ENCODE assay signal across 28 cellular contexts in genomic region chr12:51801027-51801426, GRCh38. TPM values are rescaled to one million over a fixed set of nuclear protein-coding genes. Genes with fewer than 3 reads are reported as not detected.
"Had no signal": no experiment of that assay in that cellular context is flagged by ENCODE, and none has a peak within 500 bp of the region (broad histone marks: within the 10 kb centered on the region; RNA-seq: fewer than 3 reads in every experiment).

No MANE protein-coding gene starts in this region.

- H3K27ac ChIP-seq: stomach, suprapubic skin, testis, thoracic aorta, thyroid gland, tibial artery, tibial nerve, transverse colon, upper lobe of left lung, upper lobe of right lung, uterus, vagina had no signal

- H3K4me3 ChIP-seq: stomach, suprapubic skin, testis, thoracic aorta, thyroid gland, tibial artery, tibial nerve, transverse colon, upper lobe of left lung, upper lobe of right lung, uterus, vagina had no signal

- H3K9me3 ChIP-seq: stomach, suprapubic skin, testis, thoracic aorta, thyroid gland, tibial artery, tibial nerve, transverse colon, upper lobe of left lung, upper lobe of right lung, uterus, vagina had no signal

- H3K36me3 Mint-ChIP-seq: stimulated activated effector memory CD8-positive, alpha-beta T cell treated with anti-CD3 and anti-CD28 coated beads, Interleukin-12 subunit alpha, Interleukin-12 subunit beta, amount 100 ng/mL, for 72 hours; stimulated activated memory B cell treated with anti-CD40 and anti-IgM and Interleukin-4, amounts not matched to agents 10 μg/mL and 1 μg/mL and 100 μg/mL, for 72 hours; stimulated activated naive B cell treated with anti-CD40 and anti-IgM and Interleukin-4, amounts not matched to agents 10 μg/mL and 1 μg/mL and 100 μg/mL, for 72 hours; type B pancreatic cell had no signal

- H3K36me3 ChIP-seq: stomach, suprapubic skin, thoracic aorta, thyroid gland, tibial artery, tibial nerve, transverse colon, upper lobe of left lung, upper lobe of right lung, uterus, vagina had no signal

- H3K4me1 Mint-ChIP-seq: stimulated activated effector memory CD8-positive, alpha-beta T cell treated with anti-CD3 and anti-CD28 coated beads, Interleukin-12 subunit alpha, Interleukin-12 subunit beta, amount 100 ng/mL, for 72 hours; stimulated activated memory B cell treated with anti-CD40 and anti-IgM and Interleukin-4, amounts not matched to agents 10 μg/mL and 1 μg/mL and 100 μg/mL, for 72 hours; stimulated activated naive B cell treated with anti-CD40 and anti-IgM and Interleukin-4, amounts not matched to agents 10 μg/mL and 1 μg/mL and 100 μg/mL, for 72 hours; stimulated activated naive CD8-positive, alpha-beta T cell treated with anti-CD3 and anti-CD28 coated beads, Interleukin-15, amount 100 ng/mL, for 72 hours had no signal

- H3K27ac Mint-ChIP-seq: stimulated activated effector memory CD8-positive, alpha-beta T cell treated with anti-CD3 and anti-CD28 coated beads, Interleukin-12 subunit alpha, Interleukin-12 subunit beta, amount 100 ng/mL, for 72 hours; stimulated activated memory B cell treated with anti-CD40 and anti-IgM and Interleukin-4, amounts not matched to agents 10 μg/mL and 1 μg/mL and 100 μg/mL, for 72 hours; stimulated activated naive B cell treated with anti-CD40 and anti-IgM and Interleukin-4, amounts not matched to agents 10 μg/mL and 1 μg/mL and 100 μg/mL, for 72 hours; stimulated activated naive CD8-positive, alpha-beta T cell treated with anti-CD3 and anti-CD28 coated beads, Interleukin-15, Interleukin-2, amounts not matched to agents 100 ng/mL and 50 ng/mL, for 24 hours; type B pancreatic cell had no signal

- H3K27me3 ChIP-seq: stomach, suprapubic skin, testis, thyroid gland, tibial artery, tibial nerve, transverse colon, upper lobe of left lung, upper lobe of right lung, uterus, vagina had no signal

- ATAC-seq: stimulated activated effector memory CD8-positive, alpha-beta T cell treated with anti-CD3 and anti-CD28 coated beads, Interleukin-12 subunit alpha, Interleukin-12 subunit beta, amount 100 ng/mL, for 72 hours; stimulated activated memory B cell treated with anti-CD40 and anti-IgM and Interleukin-4, amounts not matched to agents 10 μg/mL and 1 μg/mL and 100 μg/mL, for 72 hours; stimulated activated naive B cell treated with anti-CD40 and anti-IgM and Interleukin-4, amounts not matched to agents 10 μg/mL and 1 μg/mL and 100 μg/mL, for 72 hours; stimulated activated naive CD8-positive, alpha-beta T cell treated with anti-CD3 and anti-CD28 coated beads, Interleukin-15, amount 100 ng/mL, for 72 hours; stimulated activated naive CD8-positive, alpha-beta T cell treated with anti-CD3 and anti-CD28 coated beads, Interleukin-15, Interleukin-2, amounts not matched to agents 100 U/mL and 50 U/mL, for 24 hours; upper lobe of right lung had no signal

- H3K4me3 Mint-ChIP-seq: stimulated activated effector memory CD8-positive, alpha-beta T cell treated with anti-CD3 and anti-CD28 coated beads, Interleukin-12 subunit alpha, Interleukin-12 subunit beta, amount 100 ng/mL, for 72 hours; stimulated activated memory B cell treated with anti-CD40 and anti-IgM and Interleukin-4, amounts not matched to agents 10 μg/mL and 1 μg/mL and 100 μg/mL, for 72 hours; stimulated activated naive B cell treated with anti-CD40 and anti-IgM and Interleukin-4, amounts not matched to agents 10 μg/mL and 1 μg/mL and 100 μg/mL, for 72 hours; stimulated activated naive CD8-positive, alpha-beta T cell treated with anti-CD3 and anti-CD28 coated beads, Interleukin-15, amount 100 ng/mL, for 72 hours; stimulated activated naive CD8-positive, alpha-beta T cell treated with anti-CD3 and anti-CD28 coated beads, Interleukin-15, Interleukin-2, amounts not matched to agents 100 ng/mL and 50 ng/mL, for 24 hours; type B pancreatic cell had no signal

- H3K4me1 ChIP-seq: stomach, suprapubic skin, testis, thyroid gland, tibial artery, tibial nerve, transverse colon, upper lobe of left lung, upper lobe of right lung, uterus, vagina had no signal

- DNase-seq: stimulated activated CD4-positive, alpha-beta T cell treated with anti-CD3 and anti-CD28 coated beads, Interleukin-2, amount 100 ng/mL, for 48 hours; stimulated activated CD4-positive, alpha-beta T cell treated with anti-CD3 and anti-CD28 coated beads, Interleukin-4, amount 100 ng/mL, for 1 hour; stimulated activated CD4-positive, alpha-beta T cell treated with anti-CD3 and anti-CD28 coated beads, Interleukin-4, amount 100 ng/mL, for 24 hours; stimulated activated CD4-positive, alpha-beta T cell treated with anti-CD3 and anti-CD28 coated beads, Interleukin-4, amount 100 ng/mL, for 4 hours; stimulated activated CD8-positive, alpha-beta memory T cell treated with anti-CD3 and anti-CD28 coated beads, Interleukin-4, amount 100 ng/mL, for 48 hours; stimulated activated naive B cell treated with anti-CD40 and anti-IgM and Interleukin-4, amounts not matched to agents 10 μg/mL and 1 μg/mL and 100 μg/mL, for 72 hours; stimulated activated naive CD4-positive, alpha-beta T cell; stimulated activated naive CD4-positive, alpha-beta T cell treated with Interleukin-2 at 50 U/mL for 16 hours; stimulated activated naive CD8-positive, alpha-beta T cell treated with anti-CD3 and anti-CD28 coated beads, Interleukin-15, amount 100 ng/mL, for 72 hours; stimulated activated naive CD8-positive, alpha-beta T cell treated with anti-CD3 and anti-CD28 coated beads, Interleukin-15, Interleukin-2, amounts not matched to agents 100 U/mL and 50 U/mL, for 24 hours; stomach; substantia nigra; testis; thyroid gland; tibial artery; transverse colon; trophoblast cell; upper lobe of left lung; upper lobe of right lung; uterus had no signal

- H3K27me3 Mint-ChIP-seq: stimulated activated naive CD8-positive, alpha-beta T cell treated with anti-CD3 and anti-CD28 coated beads, Interleukin-15, amount 100 ng/mL, for 72 hours; stimulated activated naive CD8-positive, alpha-beta T cell treated with anti-CD3 and anti-CD28 coated beads, Interleukin-15, Interleukin-2, amounts not matched to agents 100 ng/mL and 50 ng/mL, for 24 hours; type B pancreatic cell had no signal

RNA-seq across cellular contexts. Expression of gene FIGNL2, which starts 47.5 kb away (rescaled TPM):
- total RNA-seq: transverse colon, vagina had no signal
